9 cellular contexts compared by ENCODE assay signal in the genomic region with DNA sequence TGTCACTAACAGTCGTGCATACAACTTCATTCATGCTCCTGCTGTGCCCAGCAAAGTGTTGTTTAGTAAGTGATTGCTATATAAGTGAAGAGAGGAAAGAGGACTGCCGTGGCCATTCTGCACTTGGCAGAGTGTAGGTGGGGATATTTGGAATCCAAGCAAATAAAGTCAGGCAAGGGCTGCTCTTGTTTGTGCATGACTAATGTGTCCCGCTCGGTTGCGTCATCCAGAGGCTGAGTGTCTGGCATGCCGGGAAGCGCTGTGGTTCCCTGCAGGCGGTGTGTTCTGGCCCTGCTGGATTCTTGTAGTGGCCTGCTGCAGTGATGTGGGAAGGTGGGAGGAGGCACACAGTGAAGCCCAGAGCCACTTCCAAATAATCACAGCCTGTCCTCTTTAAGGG.
DNase-seq lines count a peak whose midpoint lies in the region; ATAC-seq, FAIRE-seq and TF ChIP-seq lines count a peak whose summit lies in the region.
"Had no signal": no experiment of that assay in that cellular context is flagged by ENCODE, and none has a peak within 500 bp of the region (broad histone marks: within the 10 kb centered on the region; RNA-seq: fewer than 3 reads in every experiment).

No MANE protein-coding gene starts in this region.

- TF ChIP-seq CTCF in ascending aorta (IDR thresholded peaks at IDR 0.05) (no peak), keratinocyte (optimal IDR thresholded peaks at IDR 0.05 in 1 of 3, IDR thresholded peaks at IDR 0.05 in 1 of 3, conservative IDR thresholded peaks at IDR 0.05 in 1 of 3; ENCODE audit: extremely low read depth in 1 of 3, insufficient read depth in 2 of 3, low read length in 3 of 3) (peak in 1 of 3 experiments; percentile 11), tibial nerve (IDR thresholded peaks at IDR 0.05) (no peak)

- H3K27me3 ChIP-seq in ascending aorta (no peaks in the 10 kb centered on the region), keratinocyte (ENCODE audit: control insufficient read depth, extremely low read depth, insufficient read depth, low read length) (no peaks in the 10 kb centered on the region), tibial nerve (no peaks in the 10 kb centered on the region)
- H3K27me3 ChIP-seq: BLaER1 had no signal

- H3K36me3 ChIP-seq in ascending aorta (no peaks in the 10 kb centered on the region), keratinocyte (ENCODE audit: control insufficient read depth in 2 of 2, extremely low read depth in 1 of 2, insufficient read depth in 2 of 2, low read length in 2 of 2) (no peaks in the 10 kb centered on the region), tibial nerve (no peaks in the 10 kb centered on the region)
- H3K36me3 ChIP-seq: BLaER1 had no signal

- H3K79me2 ChIP-seq in keratinocyte (ENCODE audit: control insufficient read depth, insufficient read depth, low read length), result no peaks in the 10 kb centered on the region

- H3K27ac ChIP-seq in ascending aorta, result peak overlapping the region; percentile 91 to 92
- peak overlapping the region; percentile 64 for H3K27ac ChIP-seq in keratinocyte (ENCODE audit: control insufficient read depth, insufficient read depth, low read length)
- peak overlapping the region in 3 of 4 donors; percentile 16 to 80 (median 76) for H3K27ac ChIP-seq in tibial nerve
- H3K27ac ChIP-seq: BLaER1 had no signal

- H3K4me1 ChIP-seq in ascending aorta, result peaks cover 19 to 22% of the 10 kb centered on the region in 2 donors
- peaks cover 18% of the 10 kb centered on the region for H3K4me1 ChIP-seq in keratinocyte (ENCODE audit: control insufficient read depth, extremely low read depth, insufficient read depth, low read length)
- peaks cover 0 to 34% (median 17%) of the 10 kb centered on the region in 4 donors for H3K4me1 ChIP-seq in tibial nerve

- no peaks in the 10 kb centered on the region for H3K9me1 ChIP-seq in keratinocyte (ENCODE audit: control insufficient read depth, extremely low read depth, insufficient read depth, low read length)

- H3K4me3 ChIP-seq in ascending aorta, result peak overlapping the region in 1 of 2 donors; percentile 27
- H3K4me3 ChIP-seq in keratinocyte (ENCODE audit: control insufficient read depth in 2 of 3, extremely low read depth in 1 of 3, insufficient read depth in 2 of 3, low read depth in 1 of 3, low read length in 3 of 3), result peak overlapping the region in 1 of 3 experiments; percentile 48
- H3K4me3 ChIP-seq in tibial nerve, result no peak overlapping the region
- H3K4me3 ChIP-seq: BLaER1 had no signal

- peak; percentile 78 for FAIRE-seq in keratinocyte (lab: Jason Lieb, UNC)

- intact Hi-C loops in ascending aorta (cut with DNase I), result loop anchor here (5.0 to 10.0 kb wide), 3 partner anchors 191 to 994 kb away; partner anchors contain the start of gene OTULIN

- no peak overlapping the region for H2AFZ ChIP-seq in keratinocyte (ENCODE audit: control insufficient read depth, low read length)

- TF ChIP-seq POLR2A in tibial nerve (IDR thresholded peaks at IDR 0.05), result no peak

- DNase-seq in NCI-H146 (lab: John Stamatoyannopoulos, UW) (peak; percentile 58), NCI-H146 treated with DMSO at 0.1 percent for 48 hours (lab: John Stamatoyannopoulos, UW; ENCODE audit: unreplicated experiment) (no peak), ascending aorta (ENCODE audit: low spot score in 2 of 2) (peak; percentile 85 to 99), keratinocyte (ENCODE audit: low read depth, low spot score) (peak; percentile 75), tibial nerve (ENCODE audit: low spot score in 2 of 2) (peak; percentile 88 to 94)
- DNase-seq in activated naive CD4-positive, alpha-beta T cell treated with anti-CD3 and anti-CD28 coated beads, Interleukin-2, amount 50 U/mL, for 16 hours, result no peak

- WGBS in tibial nerve, 2 donors, result 24 to 34% methylated on average over 8 of the region's 8 CpGs

- dilution Hi-C loops in keratinocyte (cut with MboI; ENCODE audit: extremely low pct_ligation_motif_present, low sequenced_read_pairs), result no loop called here

- H3K9me3 ChIP-seq in ascending aorta (no peaks in the 10 kb centered on the region), keratinocyte (ENCODE audit: control insufficient read depth, low read depth, low read length) (no peaks in the 10 kb centered on the region), tibial nerve (no peaks in the 10 kb centered on the region)
- H3K9me3 ChIP-seq: BLaER1 had no signal

- H3K4me2 ChIP-seq in keratinocyte (ENCODE audit: control insufficient read depth, extremely low read depth, insufficient read depth, low read depth, low read length), result peak overlapping the region; percentile 85
- H3K4me2 ChIP-seq: BLaER1 had no signal

- no peaks in the 10 kb centered on the region for H4K20me1 ChIP-seq in keratinocyte (ENCODE audit: control insufficient read depth, extremely low read depth, insufficient read depth, low read length)
- H4K20me1 ChIP-seq: BLaER1 had no signal

- ATAC-seq in HG02610 (IDR thresholded peaks at IDR 0.05; ENCODE audit: unreplicated experiment) (no peak), GM19467 (IDR thresholded peaks at IDR 0.05; ENCODE audit: unreplicated experiment) (no peak)

- peak overlapping the region; percentile 19 for H3K9ac ChIP-seq in keratinocyte (ENCODE audit: control insufficient read depth, extremely low read depth, insufficient read depth, low read length)
- H3K9ac ChIP-seq: BLaER1 had no signal

- peak in 1 of 2 donors; percentile 90 for TF ChIP-seq EP300 in tibial nerve (IDR thresholded peaks at IDR 0.05)

Comparison
In these comparisons a context has a peak if more than half of its experiments do, and no peak if none do; other contexts are left out.
1. DNase-seq: peak in NCI-H146 (single experiment), ascending aorta (2 of 2), keratinocyte (single experiment) and tibial nerve (2 of 2); none in NCI-H146 treated with DMSO at 0.1 percent for 48 hours (single experiment) and activated naive CD4-positive, alpha-beta T cell treated with anti-CD3 and anti-CD28 coated beads, Interleukin-2, amount 50 U/mL, for 16 hours (single experiment).
2. Peak in every context shown above with its lines, with median percentiles within 50 percentile points of each other: H3K27ac ChIP-seq.